Comparison of ENCODE assay signal across 1 cellular context in genomic region chr10:107163904-107164861, GRCh38.
TF ChIP-seq lines count a peak whose summit lies in the region.

Gene SORCS1, minus strand, starts transcription at chr10:107164706.

TF ChIP-seq in K562, 482 proteins besides CTCF, POLR2A, EP300 and RAD21 (continued from another document):
- TF ChIP-seq BCLAF1 (IDR thresholded peaks at IDR 0.05; ENCODE audit: borderline replicate concordance in 1 of 2, control insufficient read depth in 1 of 2, low read depth in 2 of 2, low read length in 1 of 2) (no peak), IFI16 (CRISPR knock-in tag; IDR thresholded peaks at IDR 0.05) (no peak), ZHX1 (conservative IDR thresholded peaks at IDR 0.05; ENCODE audit: low read length) (no peak), ZNF77 (CRISPR knock-in tag; IDR thresholded peaks at IDR 0.05) (no peak), ZBTB17 (CRISPR knock-in tag; IDR thresholded peaks at IDR 0.05) (no peak), HEY1 (CRISPR knock-in tag; IDR thresholded peaks at IDR 0.05; ENCODE audit: borderline replicate concordance) (no peak), CBX2 (IDR thresholded peaks at IDR 0.05; ENCODE audit: insufficient read depth, low read length, poor library complexity, severe bottlenecking) (no peak), SRF (CRISPR knock-in tag; IDR thresholded peaks at IDR 0.05) (no peak)
